In genomic region chr2:169596546-169596945, GRCh38 we compare ENCODE assay signal across 8 cellular contexts. TPM values are rescaled to one million over a fixed set of nuclear protein-coding genes. Genes with fewer than 3 reads are reported as not detected.
DNase-seq lines count a peak whose midpoint lies in the region; ATAC-seq, FAIRE-seq and TF ChIP-seq lines count a peak whose summit lies in the region.
"Not testable (repeated sequence)": the region's sequence is repeated elsewhere in the genome, so short reads cannot be mapped to it uniquely, and the experiment has no call there.

No MANE protein-coding gene starts in this region.

- intact Hi-C loops in Panc1 (cut with micrococcal nuclease; ENCODE audit: unreplicated experiment), result not testable (repeated sequence)

- not testable (repeated sequence) for H2BK15ac ChIP-seq in H9 (ENCODE audit: low read depth, low read length)

- not testable (repeated sequence) for H3K4ac ChIP-seq in H9 (ENCODE audit: low read depth, low read length)
- H3K4ac ChIP-seq in trophoblast cell (ENCODE audit: low read depth, low read length), result peak overlapping the region; percentile 91

- peak; percentile 51; the same call in 1 of the 2 replicates for ATAC-seq in Panc1
- ATAC-seq in WTC11, result not testable (repeated sequence)

- POLR2A ChIA-PET in Panc1 (lab: Charles Lee); WTC11 (lab: Charles Lee): not testable (repeated sequence)

- not testable (repeated sequence) for H3K56ac ChIP-seq in H9 (ENCODE audit: insufficient read length, low read depth, low read length)

- TF ChIP-seq CTCF in H9 (conservative IDR thresholded peaks at IDR 0.05); Panc1 (IDR thresholded peaks at IDR 0.05); WTC11 (IDR thresholded peaks at IDR 0.05); astrocyte (IDR thresholded peaks at IDR 0.05; ENCODE audit: insufficient read depth, low read depth, low read length); chondrocyte (IDR thresholded peaks at IDR 0.05); endodermal cell (conservative IDR thresholded peaks at IDR 0.05); nephron progenitor cell (IDR thresholded peaks at IDR 0.05): not testable (repeated sequence)

- H3K18ac ChIP-seq in H9 (ENCODE audit: insufficient read length, low read depth, low read length), result not testable (repeated sequence)
- H3K18ac ChIP-seq in trophoblast cell (ENCODE audit: low read length), result peak overlapping the region; percentile 37

- not testable (repeated sequence) for H3K4me1 Mint-ChIP-seq in H9; WTC11; astrocyte (ENCODE audit: low read depth, unreplicated experiment); chondrocyte (ENCODE audit: low read depth); endodermal cell; nephron progenitor cell

- not testable (repeated sequence) for H2AFZ ChIP-seq in H9 (ENCODE audit: low read length); astrocyte (ENCODE audit: low read depth, low read length); trophoblast cell (ENCODE audit: insufficient read depth, low read length, poor library complexity)

- H2BK12ac ChIP-seq in H9 (ENCODE audit: insufficient read length, low read depth, low read length); trophoblast cell (ENCODE audit: low read length): not testable (repeated sequence)

- no CpG with 5 or more reads among the region's 7 CpGs for WGBS in H9 (ENCODE audit: extremely low coverage, insufficient read length, low lambda C conversion rate)
- WGBS in endodermal cell (ENCODE audit: insufficient coverage in 1 of 2, insufficient read length in 1 of 2), 2 experiments, result 83 to 84% methylated on average over 6 to 7 of the region's 7 CpGs
- no CpG with 5 or more reads among the region's 7 CpGs for WGBS in trophoblast cell (ENCODE audit: extremely low coverage, insufficient coverage, insufficient read length)

- not testable (repeated sequence) for H3K79me1 ChIP-seq in H9 (ENCODE audit: insufficient read depth, low read depth, low read length, poor library complexity, severe bottlenecking); trophoblast cell (ENCODE audit: low read length)

- H4K12ac ChIP-seq in trophoblast cell (ENCODE audit: low read depth, low read length), result not testable (repeated sequence)

- H3K9me3 ChIP-seq in H9 (ENCODE audit: control insufficient read depth, low read depth, low read length); Panc1 (ENCODE audit: control insufficient read depth, insufficient read depth, low read depth, low read length); astrocyte (ENCODE audit: insufficient read depth, low read depth, low read length); endodermal cell (ENCODE audit: control insufficient read depth, low read length); trophoblast cell (ENCODE audit: insufficient read depth, low read depth, low read length): not testable (repeated sequence)

- not testable (repeated sequence) for H4K8ac ChIP-seq in H9 (replicated peaks; ENCODE audit: insufficient read length, low read depth, low read length); trophoblast cell (ENCODE audit: low read depth, low read length)

- not testable (repeated sequence) for H3K4me1 ChIP-seq in H9 (ENCODE audit: insufficient read depth, low read length); Panc1 (ENCODE audit: control insufficient read depth, insufficient read depth, low read length); astrocyte (ENCODE audit: insufficient read depth, low read length); endodermal cell (ENCODE audit: control insufficient read depth, insufficient read depth, low read length); trophoblast cell (ENCODE audit: control insufficient read depth in 1 of 2, insufficient read depth in 2 of 2, low read length in 2 of 2)

- BruUV-seq in Panc1 (replicated peaks; lab: Mats Ljungman, UMichigan), result not testable (repeated sequence)

- H3T11ph ChIP-seq in H9 (ENCODE audit: low read length), result not testable (repeated sequence)

- H2BK5ac ChIP-seq in H9 (ENCODE audit: insufficient read length, low read length), result not testable (repeated sequence)
- H2BK5ac ChIP-seq in trophoblast cell (ENCODE audit: low read depth, low read length, poor library complexity), result peak overlapping the region; percentile 21

- not testable (repeated sequence) for H3K9ac ChIP-seq in H9 (ENCODE audit: extremely low read depth, insufficient read length, low read length); astrocyte (ENCODE audit: low read length); endodermal cell (ENCODE audit: extremely low read depth, low read length, poor library complexity, severe bottlenecking); trophoblast cell (ENCODE audit: low read length)

- H3K4me3 ChIP-seq in Panc1 (ENCODE audit: low read depth in 2 of 2, low read length in 2 of 2); astrocyte (ENCODE audit: insufficient read depth, low read depth, low read length); endodermal cell (ENCODE audit: low read length); trophoblast cell (ENCODE audit: low read depth, low read length): not testable (repeated sequence)

- not testable (repeated sequence) for H3K4me2 ChIP-seq in H9 (ENCODE audit: insufficient read depth, insufficient read length, low read length); astrocyte (ENCODE audit: low read length); trophoblast cell (ENCODE audit: low read length)

- not testable (repeated sequence) for H3K27me3 Mint-ChIP-seq in H9 (ENCODE audit: low read depth); WTC11 (ENCODE audit: low read depth); astrocyte (ENCODE audit: low read depth, unreplicated experiment); chondrocyte (ENCODE audit: low read depth); endodermal cell (ENCODE audit: insufficient read depth); nephron progenitor cell (ENCODE audit: low read depth, poor library complexity)

- not testable (repeated sequence) for H4K20me1 ChIP-seq in H9 (ENCODE audit: control insufficient read depth, insufficient read depth, insufficient read length)
- H4K20me1 ChIP-seq in astrocyte (ENCODE audit: insufficient read depth, low read length), result peaks cover 46% of the 10 kb centered on the region

- not testable (repeated sequence) for H2BK120ac ChIP-seq in H9 (ENCODE audit: low read depth, low read length, poor library complexity, severe bottlenecking); trophoblast cell (ENCODE audit: insufficient read depth, low read length, poor library complexity)

- H2BK20ac ChIP-seq in H9 (ENCODE audit: low read depth, low read length, poor library complexity, severe bottlenecking), result not testable (repeated sequence)

- not testable (repeated sequence) for H3K23ac ChIP-seq in H9 (ENCODE audit: insufficient read length, low read depth, low read length); trophoblast cell (ENCODE audit: low read length)

- not testable (repeated sequence) for H3K23me2 ChIP-seq in H9 (ENCODE audit: insufficient read length, low read depth, low read length, poor library complexity, severe bottlenecking)

- DNase-seq in H9; Panc1 (ENCODE audit: low read depth, low spot score); WTC11 (ENCODE audit: low spot score); astrocyte (ENCODE audit: low read depth); chondrocyte (ENCODE audit: low spot score); endodermal cell; nephron progenitor cell: not testable (repeated sequence)
- DNase-seq in trophoblast cell, result peak in 1 of 2 donors; percentile 17

- H3K9me3 Mint-ChIP-seq in H9; WTC11; astrocyte (ENCODE audit: unreplicated experiment); chondrocyte (ENCODE audit: low read depth); endodermal cell; nephron progenitor cell: not testable (repeated sequence)

- not testable (repeated sequence) for H3K27ac ChIP-seq in H9 (ENCODE audit: insufficient read length, low read depth, low read length); Panc1 (ENCODE audit: low read length); astrocyte (ENCODE audit: low read depth, low read length); endodermal cell (ENCODE audit: low read depth, low read length); trophoblast cell (ENCODE audit: low read depth, low read length)

- CTCF ChIA-PET in Panc1 (lab: Charles Lee); WTC11 (lab: Charles Lee): not testable (repeated sequence)

- not testable (repeated sequence) for H3K36me3 Mint-ChIP-seq in H9 (ENCODE audit: insufficient read depth in 1 of 3, low read depth in 3 of 3); WTC11; astrocyte (ENCODE audit: low read depth, unreplicated experiment); chondrocyte (ENCODE audit: low read depth); endodermal cell (ENCODE audit: low read depth)
- peaks cover 46% of the 10 kb centered on the region for H3K36me3 Mint-ChIP-seq in nephron progenitor cell (ENCODE audit: low read depth)

- H4K5ac ChIP-seq in H9 (ENCODE audit: insufficient read length, low read depth, low read length), result not testable (repeated sequence)

- peak overlapping the region; percentile 7 to 83 (median 27); a peak in 4 of 7 replicates for H3K27ac Mint-ChIP-seq in H9
- 0 out of 2 replicates have a peak overlapping the region, but pooled peaks have one; percentile 57 for H3K27ac Mint-ChIP-seq in WTC11
- H3K27ac Mint-ChIP-seq in astrocyte (ENCODE audit: unreplicated experiment), result peak overlapping the region; percentile 24
- peak overlapping the region; percentile 17 for H3K27ac Mint-ChIP-seq in chondrocyte (ENCODE audit: unreplicated experiment)
- peak overlapping the region; percentile 39 for H3K27ac Mint-ChIP-seq in endodermal cell
- peak overlapping the region; percentile 71 for H3K27ac Mint-ChIP-seq in nephron progenitor cell

- not testable (repeated sequence) for H3K36me3 ChIP-seq in Panc1 (ENCODE audit: control insufficient read depth, insufficient read depth, low read length); astrocyte (ENCODE audit: insufficient read depth, low read length); endodermal cell (ENCODE audit: control insufficient read depth, insufficient read depth, low read length); trophoblast cell (ENCODE audit: control insufficient read depth in 1 of 2, insufficient read depth in 2 of 2, low read length in 2 of 2)

- H3K4me3 Mint-ChIP-seq in H9; WTC11; astrocyte (ENCODE audit: unreplicated experiment); chondrocyte (ENCODE audit: unreplicated experiment); endodermal cell; nephron progenitor cell: not testable (repeated sequence)

- H4K91ac ChIP-seq in H9 (ENCODE audit: insufficient read length, low read depth, low read length); trophoblast cell (ENCODE audit: low read depth, low read length): not testable (repeated sequence)

- not testable (repeated sequence) for H3K14ac ChIP-seq in H9 (ENCODE audit: insufficient read depth, low read length); trophoblast cell (ENCODE audit: low read length)

- not testable (repeated sequence) for H3K27me3 ChIP-seq in H9 (ENCODE audit: insufficient read depth, low read length); Panc1 (ENCODE audit: control insufficient read depth, insufficient read depth, low read length); astrocyte (ENCODE audit: insufficient read depth, low read length); endodermal cell (ENCODE audit: control insufficient read depth, insufficient read depth, low read length, poor library complexity, severe bottlenecking); trophoblast cell (ENCODE audit: insufficient read depth, low read length)

- H2AK5ac ChIP-seq in H9 (ENCODE audit: insufficient read length, low read length); trophoblast cell (ENCODE audit: low read length): not testable (repeated sequence)

- in situ Hi-C loops in Panc1 (cut with HindIII; ENCODE audit: low pct_unique_long_range_greater_than_20kb, low sequenced_read_pairs), result not testable (repeated sequence)

- H3K79me2 ChIP-seq in H9 (ENCODE audit: insufficient read depth, low read length) (peaks cover 21% of the 10 kb centered on the region; the same call in 1 of the 2 replicates), astrocyte (ENCODE audit: insufficient read depth, low read length) (peaks cover 95% of the 10 kb centered on the region), trophoblast cell (ENCODE audit: control insufficient read depth, insufficient read depth, low read length, poor library complexity) (peaks cover 13% of the 10 kb centered on the region)

- FAIRE-seq in astrocyte (lab: Jason Lieb, UNC), result not testable (repeated sequence)

RNA-seq across cellular contexts. Expression of gene PPIG, which starts 12.4 kb away (rescaled TPM):
- total RNA-seq in H9 (2021) (66.2 and 68.9 TPM in 2 replicates), Panc1 (2021; ENCODE audit: unreplicated experiment) (46.5 TPM), WTC11 (2021) (63.7 to 77.7 TPM (median 72.2 TPM) in 3 replicates), astrocyte (40.2 and 42.0 TPM in 2 replicates), chondrocyte (34.6 to 44.3 TPM (median 34.8 TPM) in 3 replicates), endodermal cell (10 to 100 TPM; 59.5 to 72.7 TPM)
- 21.9 TPM for polyA plus RNA-seq in Panc1 (2012; ENCODE audit: insufficient read length)
- 50.7 TPM for polyA plus RNA-seq in endodermal cell (2013, experiment 1 of 2)
- 49.7 TPM for polyA plus RNA-seq in endodermal cell (2013, experiment 2 of 2)
- polyA plus RNA-seq in trophoblast cell (2013), result 72.4 and 76.6 TPM in 2 replicates

RNA-seq across cellular contexts. Expression of gene FASTKD1, which starts 22.9 kb away (rescaled TPM):
- total RNA-seq in H9 (2021) (46.7 and 47.6 TPM in 2 replicates), Panc1 (2021; ENCODE audit: unreplicated experiment) (37.2 TPM), WTC11 (2021) (69.7 to 72.4 TPM (median 71.2 TPM) in 3 replicates), astrocyte (37.2 and 37.3 TPM in 2 replicates), chondrocyte (17.4 to 24.5 TPM (median 19.0 TPM) in 3 replicates), endodermal cell (10 to 100 TPM; 45.2 to 56.0 TPM)
- polyA plus RNA-seq in Panc1 (2012; ENCODE audit: insufficient read length), result 13.3 TPM
- polyA plus RNA-seq in endodermal cell (2013, experiment 1 of 2), result 39.0 TPM
- 29.5 TPM for polyA plus RNA-seq in endodermal cell (2013, experiment 2 of 2)
- polyA plus RNA-seq in trophoblast cell (2013), result 23.7 and 26.5 TPM in 2 replicates

Comparison
In these comparisons a context has a peak if more than half of its experiments do, and no peak if none do; other contexts are left out.
1. H3K27ac Mint-ChIP-seq: peak in every context shown above with its lines; median percentile 71 in nephron progenitor cell; 57 in WTC11; 39 in endodermal cell; 27 in H9; 24 in astrocyte; 17 in chondrocyte.